Comparison of ENCODE assay signal across 11 cellular contexts in genomic region chr2:239322414-239323086, GRCh38.
DNase-seq lines count a peak whose midpoint lies in the region; ATAC-seq, FAIRE-seq and TF ChIP-seq lines count a peak whose summit lies in the region.
"Had no signal": no experiment of that assay in that cellular context is flagged by ENCODE, and none has a peak within 500 bp of the region (broad histone marks: within the 10 kb centered on the region; RNA-seq: fewer than 3 reads in every experiment).

No MANE protein-coding gene starts in this region.

- no peaks in the 10 kb centered on the region for H4K20me1 ChIP-seq in HCT116 (ENCODE audit: insufficient read depth)

- POLR2A ChIA-PET in A549 (lab: Yijun Ruan, JAX): no interaction called here
- POLR2A ChIA-PET in HCT116 (lab: Charles Lee): no interaction called here

- no peaks in the 10 kb centered on the region for H3K27me3 Mint-ChIP-seq in activated T-cell treated with anti-CD3 and anti-CD28 coated beads, Interleukin-2, amount 50 U/mL, for 24 hours
- H3K27me3 Mint-ChIP-seq: brain had no signal

- H3K79me2 ChIP-seq in HCT116 (ENCODE audit: insufficient read depth, low read length): peaks cover 29% of the 10 kb centered on the region; the same call in 1 of the 2 replicates

- no peak for FAIRE-seq in A549 (lab: Jason Lieb, UNC)

- in situ Hi-C loops in HAP-1 (cut with MboI; ENCODE audit: low sequenced_read_pairs): no loop called here

- no peaks in the 10 kb centered on the region for H3K27me3 ChIP-seq in HCT116 (ENCODE audit: insufficient read depth, low read length)
- no peaks in the 10 kb centered on the region for H3K27me3 ChIP-seq in right cardiac atrium (ENCODE audit: control insufficient read depth, insufficient read depth)
- no peaks in the 10 kb centered on the region for H3K27me3 ChIP-seq in HAP-1 (ENCODE audit: low read depth)
- no peaks in the 10 kb centered on the region for H3K27me3 ChIP-seq in SJCRH30

- intact Hi-C loops in HCT116 (cut with micrococcal nuclease): no loop called here
- intact Hi-C loops in right cardiac atrium (cut with DNase I): no loop called here

- H3K4me3 ChIP-seq in A549: no peak overlapping the region
- no peak overlapping the region; a peak in 1 of 4 replicates for H3K4me3 ChIP-seq in HCT116 (replicated peaks in 1 of 2; ENCODE audit: low read depth in 1 of 2, low read length in 2 of 2)
- no peak overlapping the region for H3K4me3 ChIP-seq in right cardiac atrium (ENCODE audit: low read length)
- H3K4me3 ChIP-seq in HAP-1: no peak overlapping the region
- H3K4me3 ChIP-seq in SJCRH30: no peak overlapping the region

- peaks cover 80% of the 10 kb centered on the region for H3K4me1 Mint-ChIP-seq in activated T-cell treated with anti-CD3 and anti-CD28 coated beads, Interleukin-2, amount 50 U/mL, for 24 hours (ENCODE audit: low read depth)

- peak overlapping the region; percentile 55 for H3K27ac Mint-ChIP-seq in activated T-cell treated with anti-CD3 and anti-CD28 coated beads, Interleukin-2, amount 50 U/mL, for 24 hours

- 64% methylated on average over 14 of the region's 14 CpGs for WGBS in A549 (ENCODE audit: missing lambda C conversion rate)
- WGBS in right cardiac atrium: 60% methylated on average over 14 of the region's 14 CpGs

- H3K9ac ChIP-seq in HCT116 (ENCODE audit: low read length): peak overlapping the region; percentile 39

- TF ChIP-seq CTCF in A549 (IDR thresholded peaks at IDR 0.05) (no peak), HCT116 (IDR thresholded peaks at IDR 0.05 in 2 of 3, conservative IDR thresholded peaks at IDR 0.05 in 1 of 3; ENCODE audit: borderline replicate concordance in 1 of 3, insufficient read depth in 1 of 3, low read depth in 2 of 3, low read length in 2 of 3) (no peak)

- H3K9me3 Mint-ChIP-seq in activated T-cell treated with anti-CD3 and anti-CD28 coated beads, Interleukin-2, amount 50 U/mL, for 24 hours: no peaks in the 10 kb centered on the region

- no TSS peak for BruUV-seq in HCT116 (replicated peaks; lab: Mats Ljungman, UMichigan)

- H3K4me2 ChIP-seq in A549 (0 out of 3 replicates have a peak overlapping the region, but pooled peaks have one; percentile 23), HCT116 (ENCODE audit: low read length) (peak overlapping the region; percentile 64)

- TF ChIP-seq EP300 in A549 (IDR thresholded peaks at IDR 0.05): no peak

- RAD21 ChIA-PET in HCT116 (lab: Charles Lee; ENCODE audit: low non-redundant PET in 1 of 2, low total read pairs in 2 of 2, uncharacterized antibody in 2 of 2, unreplicated experiment in 2 of 2): no interaction called here

- peak overlapping the region in 1 of 2 experiments; percentile 6; a peak in 1 of 6 replicates for H3K27ac ChIP-seq in A549
- peak overlapping the region; percentile 21; the same call in 1 of the 2 replicates for H3K27ac ChIP-seq in HCT116 (ENCODE audit: low read depth, low read length)
- H3K27ac ChIP-seq in right cardiac atrium (ENCODE audit: low read length): no peak overlapping the region
- no peak overlapping the region for H3K27ac ChIP-seq in SJCRH30

- no peak for TF ChIP-seq POLR2A in A549 (IDR thresholded peaks at IDR 0.05; ENCODE audit: low read length)
- TF ChIP-seq POLR2A in HCT116 (IDR thresholded peaks at IDR 0.05; ENCODE audit: borderline replicate concordance, extremely low read depth, insufficient read depth, insufficient read length): no peak

- ATAC-seq in A549: peak in 1 of 2 experiments; percentile 37; a peak in 2 of 6 replicates
- ATAC-seq in HCT116: peak; percentile 56
- ATAC-seq in right cardiac atrium: peak; percentile 8 to 48

- peaks cover 21% of the 10 kb centered on the region for H3K36me3 Mint-ChIP-seq in activated T-cell treated with anti-CD3 and anti-CD28 coated beads, Interleukin-2, amount 50 U/mL, for 24 hours (ENCODE audit: low read depth)

- DNase-seq in A549 (ENCODE audit: low read depth in 1 of 2, low spot score in 1 of 2) (no peak), HCT116 (ENCODE audit: low read depth, low spot score) (no peak), right cardiac atrium (peak in 1 of 3 donors; percentile 42), HAP-1 (ENCODE audit: low spot score in 2 of 2) (no peak), SJCRH30 (no peak), NCI-H128 (lab: John Stamatoyannopoulos, UW; ENCODE audit: unreplicated experiment) (no peak), COR-L47 (lab: John Stamatoyannopoulos, UW) (no peak)
- no peak for DNase-seq in activated T-cell treated with anti-CD3 and anti-CD28 coated beads, Interleukin-2, amount 50 U/mL, for 24 hours
- DNase-seq: KG1; stimulated activated CD4-positive, alpha-beta T cell treated with anti-CD3 and anti-CD28 coated beads, Interleukin-4, amount 100 ng/mL, for 24 hours had no signal

- no peak overlapping the region for H2AFZ ChIP-seq in HCT116 (ENCODE audit: low read depth, low read length, poor library complexity, severe bottlenecking)

- H3K4me3 Mint-ChIP-seq in activated T-cell treated with anti-CD3 and anti-CD28 coated beads, Interleukin-2, amount 50 U/mL, for 24 hours: no peak overlapping the region
- H3K4me3 Mint-ChIP-seq: brain had no signal

- H3K9me3 ChIP-seq in A549 (no peaks in the 10 kb centered on the region), HCT116 (ENCODE audit: control insufficient read depth in 1 of 2, insufficient read depth in 1 of 2, low read depth in 1 of 2, low read length in 2 of 2) (no peaks in the 10 kb centered on the region), right cardiac atrium (ENCODE audit: control insufficient read depth, low read length) (no peaks in the 10 kb centered on the region), HAP-1 (no peaks in the 10 kb centered on the region), SJCRH30 (replicated peaks) (no peaks in the 10 kb centered on the region)

- H3K4me1 ChIP-seq in A549: peaks cover 18% of the 10 kb centered on the region
- peaks cover 43 to 72% of the 10 kb centered on the region in 2 experiments for H3K4me1 ChIP-seq in HCT116 (ENCODE audit: control insufficient read depth in 1 of 2, insufficient read depth in 2 of 2, low read length in 2 of 2)
- peaks cover 8% of the 10 kb centered on the region for H3K4me1 ChIP-seq in right cardiac atrium (ENCODE audit: control insufficient read depth, insufficient read depth, low read length)
- H3K4me1 ChIP-seq in HAP-1: no peaks in the 10 kb centered on the region
- H3K4me1 ChIP-seq in SJCRH30: peaks cover 15% of the 10 kb centered on the region

- no peaks in the 10 kb centered on the region for H3K36me3 ChIP-seq in HCT116 (ENCODE audit: control insufficient read depth in 1 of 2, insufficient read depth in 2 of 2, low read length in 2 of 2)
- H3K36me3 ChIP-seq in HAP-1 (replicated peaks): no peaks in the 10 kb centered on the region
- H3K36me3 ChIP-seq in SJCRH30: no peaks in the 10 kb centered on the region

- H3K9me2 ChIP-seq in HCT116 (ENCODE audit: insufficient read depth): no peaks in the 10 kb centered on the region

- CTCF ChIA-PET in A549 (lab: Yijun Ruan, JAX) (interaction anchor here (1.4 kb wide), 2 partner anchors 9 to 47 kb away, joined by 4 read pairs; no protein-coding TSS in a partner anchor), HCT116 (lab: Charles Lee) (no interaction called here)

- TF ChIP-seq RAD21 in A549 (conservative IDR thresholded peaks at IDR 0.05 in 1 of 2, IDR thresholded peaks at IDR 0.05 in 1 of 2) (no peak), HCT116 (IDR thresholded peaks at IDR 0.05; ENCODE audit: low read depth) (no peak)

TF ChIP-seq in A549, 52 proteins besides CTCF, POLR2A, EP300 and RAD21:
- TF ChIP-seq HOXA7 (CRISPR knock-in tag; IDR thresholded peaks at IDR 0.05) (no peak), PBX3 (IDR thresholded peaks at IDR 0.05) (no peak), CBX2 (IDR thresholded peaks at IDR 0.05; ENCODE audit: borderline replicate concordance, low read depth) (no peak)

TF ChIP-seq in HCT116, 20 proteins besides CTCF, POLR2A, EP300 and RAD21:
- peak; percentile 36 for TF ChIP-seq FOSL1 (IDR thresholded peaks at IDR 0.05; ENCODE audit: low read depth)
- TF ChIP-seq EZH2phosphoT487 (IDR thresholded peaks at IDR 0.05; ENCODE audit: borderline replicate concordance): no peak
- no peak for TF ChIP-seq EZH2 (IDR thresholded peaks at IDR 0.05)
